8 cellular contexts compared by ENCODE assay signal in genomic region chr22:21947040-21948014, GRCh38. TPM values are rescaled to one million over a fixed set of nuclear protein-coding genes. Genes with fewer than 3 reads are reported as not detected.
DNase-seq lines count a peak whose midpoint lies in the region; ATAC-seq and TF ChIP-seq lines count a peak whose summit lies in the region.

No MANE protein-coding gene starts in this region.

- H3K4me2 ChIP-seq in GM23248 (ENCODE audit: unreplicated experiment) (peak overlapping the region; percentile 48), SK-N-SH (peak overlapping the region; percentile 36)

- H3K4me1 ChIP-seq in GM23248 (ENCODE audit: insufficient read depth) (peaks cover 20% of the 10 kb centered on the region), SK-N-SH (ENCODE audit: control insufficient read depth in 1 of 2, insufficient read depth in 2 of 2, low read depth in 1 of 2, low read length in 1 of 2) (peaks cover 26 to 34% of the 10 kb centered on the region in 2 experiments; a peak in 3 of 4 replicates), stomach (peaks cover 17 to 85% (median 62%) of the 10 kb centered on the region in 4 donors), ovary (ENCODE audit: insufficient read depth) (peaks cover 4% of the 10 kb centered on the region)

- H3K79me2 ChIP-seq in GM23248 (ENCODE audit: insufficient read depth) (peaks cover 67% of the 10 kb centered on the region), SK-N-SH (ENCODE audit: insufficient read depth) (peaks cover 58% of the 10 kb centered on the region)

- DNase-seq in GM23248 = peak; percentile 75
- DNase-seq in SK-N-SH = peak; percentile 57
- DNase-seq in fibroblast of the conjunctiva (ENCODE audit: low read depth) = peak; percentile 17
- DNase-seq in stomach = no peak
- DNase-seq in ovary = no peak
- DNase-seq in stimulated activated CD4-positive, alpha-beta T cell treated with anti-CD3 and anti-CD28 coated beads, Interleukin-4, amount 100 ng/mL, for 24 hours = no peak

- no peak for TF ChIP-seq EP300 in SK-N-SH (IDR thresholded peaks at IDR 0.05; ENCODE audit: borderline replicate concordance in 1 of 2, low read depth in 1 of 2, low read length in 1 of 2)
- no peak for TF ChIP-seq EP300 in stomach (IDR thresholded peaks at IDR 0.05)
- TF ChIP-seq EP300 in ovary (IDR thresholded peaks at IDR 0.05) = no peak

- TF ChIP-seq CTCF in SK-N-SH (IDR thresholded peaks at IDR 0.05) (peak; percentile 56), stomach (IDR thresholded peaks at IDR 0.05) (peak in 3 of 7 experiments; percentile 37 to 51 (median 37)), ovary (IDR thresholded peaks at IDR 0.05) (peak in 1 of 3 donors; percentile 31)

- peak; percentile 42 for TF ChIP-seq RAD21 in SK-N-SH (IDR thresholded peaks at IDR 0.05; ENCODE audit: low read length)

- in situ Hi-C loops in GM23248 (cut with MboI) = no loop called here

- intact Hi-C loops in stomach (cut with DNase I; ENCODE audit: low total_unique reads) (no loop called here), ovary (cut with DNase I) (no loop called here)

- H3K9me2 ChIP-seq in GM23248 (ENCODE audit: insufficient read depth) (no peaks in the 10 kb centered on the region), SK-N-SH (no peaks in the 10 kb centered on the region)

- CTCF ChIA-PET in SK-N-SH (lab: Yijun Ruan, JAX) = interaction anchor here (0.5 to 9.7 kb wide), 3 partner anchors 9 to 71 kb away, joined by 3 to 173 read pairs (median 3); no protein-coding TSS in a partner anchor

- POLR2A ChIA-PET in SK-N-SH (lab: Yijun Ruan, JAX) = no interaction called here

- peaks cover 4% of the 10 kb centered on the region; the same call in 1 of the 2 replicates for H3K36me3 ChIP-seq in GM23248 (ENCODE audit: low read depth)
- H3K36me3 ChIP-seq in SK-N-SH (replicated peaks in 1 of 2; ENCODE audit: control insufficient read depth in 1 of 2, insufficient read depth in 2 of 2, low read length in 1 of 2) = peaks cover 9 to 20% of the 10 kb centered on the region in 2 experiments
- H3K36me3 ChIP-seq in stomach = peaks cover 8 to 29% (median 22%) of the 10 kb centered on the region in 4 donors
- no peaks in the 10 kb centered on the region for H3K36me3 ChIP-seq in ovary

- H3K27ac ChIP-seq in GM23248 = peak overlapping the region; percentile 81
- H3K27ac ChIP-seq in SK-N-SH (ENCODE audit: low read depth in 2 of 2, low read length in 1 of 2) = peak overlapping the region in 1 of 2 experiments; percentile 66; a peak in 2 of 4 replicates
- H3K27ac ChIP-seq in stomach = peak overlapping the region; percentile 45 to 80 (median 74)
- H3K27ac ChIP-seq in ovary = no peak overlapping the region

- H3K27me3 ChIP-seq in GM23248 (replicated peaks; ENCODE audit: insufficient read depth) = no peaks in the 10 kb centered on the region
- H3K27me3 ChIP-seq in SK-N-SH (ENCODE audit: insufficient read depth) = no peaks in the 10 kb centered on the region
- no peaks in the 10 kb centered on the region for H3K27me3 ChIP-seq in stomach
- H3K27me3 ChIP-seq in ovary = no peaks in the 10 kb centered on the region

- H3K4me3 ChIP-seq in GM23248 = no peak overlapping the region; the same call in 1 of the 2 replicates
- no peak overlapping the region for H3K4me3 ChIP-seq in SK-N-SH (ENCODE audit: low read depth in 2 of 2, low read length in 1 of 2)
- H3K4me3 ChIP-seq in stomach = no peak overlapping the region
- no peak overlapping the region for H3K4me3 ChIP-seq in ovary

- ATAC-seq in HG02970 (IDR thresholded peaks at IDR 0.05; ENCODE audit: low FRiP score, unreplicated experiment) (no peak), GM21528 (IDR thresholded peaks at IDR 0.05; ENCODE audit: low FRiP score, unreplicated experiment) (no peak)

- 58% methylated on average over 16 of the region's 16 CpGs for WGBS in GM23248 (ENCODE audit: low coverage in 1 of 2, low lambda C conversion rate in 2 of 2, missing lambda C conversion rate in 2 of 2), 2 experiments
- WGBS in SK-N-SH (ENCODE audit: low lambda C conversion rate) = 81% methylated on average over 16 of the region's 16 CpGs
- 62 to 69% (median 65%) methylated on average over 16 of the region's 16 CpGs for WGBS in stomach, 5 donors
- 59 to 76% (median 73%) methylated on average over 16 of the region's 16 CpGs for WGBS in ovary, 3 donors

- peaks cover 25% of the 10 kb centered on the region for H3F3A ChIP-seq in GM23248 (ENCODE audit: insufficient read depth)
- peaks cover 17% of the 10 kb centered on the region for H3F3A ChIP-seq in SK-N-SH (replicated peaks; ENCODE audit: insufficient read depth)

- H4K20me1 ChIP-seq in GM23248 (ENCODE audit: insufficient read depth) (no peaks in the 10 kb centered on the region), SK-N-SH (ENCODE audit: insufficient read depth) (no peaks in the 10 kb centered on the region)

- H2AFZ ChIP-seq in GM23248 (peak overlapping the region; percentile 76), SK-N-SH (ENCODE audit: low read depth) (no peak overlapping the region)

- TF ChIP-seq POLR2A in stomach (IDR thresholded peaks at IDR 0.05) = no peak
- TF ChIP-seq POLR2A in ovary (IDR thresholded peaks at IDR 0.05) = no peak

- H3K9me3 ChIP-seq in GM23248 (ENCODE audit: low read depth) (no peaks in the 10 kb centered on the region), SK-N-SH (no peaks in the 10 kb centered on the region), stomach (no peaks in the 10 kb centered on the region), ovary (no peaks in the 10 kb centered on the region)

- H3K9ac ChIP-seq in GM23248 (peak overlapping the region; percentile 61), SK-N-SH (peak overlapping the region; percentile 29; the same call in 1 of the 2 replicates)

TF ChIP-seq in SK-N-SH, 30 proteins besides CTCF, POLR2A, EP300 and RAD21:
- TF ChIP-seq USF2 (IDR thresholded peaks at IDR 0.05; ENCODE audit: borderline replicate concordance, low read depth, low read length) = no peak
- no peak for TF ChIP-seq MAX (IDR thresholded peaks at IDR 0.05; ENCODE audit: low read depth)
- no peak for TF ChIP-seq RFX5 (IDR thresholded peaks at IDR 0.05; ENCODE audit: low read length)
- TF ChIP-seq FOXJ3 (CRISPR knock-in tag; IDR thresholded peaks at IDR 0.05) = no peak
- no peak for TF ChIP-seq YY1 (IDR thresholded peaks at IDR 0.05; ENCODE audit: low read depth)
- TF ChIP-seq SMC3 (IDR thresholded peaks at IDR 0.05; ENCODE audit: low read depth, low read length) = no peak
- no peak for TF ChIP-seq TCF12 (IDR thresholded peaks at IDR 0.05)
- no peak for TF ChIP-seq MXI1 (IDR thresholded peaks at IDR 0.05; ENCODE audit: low read depth, low read length)
- no peak for TF ChIP-seq FOXM1 (IDR thresholded peaks at IDR 0.05; ENCODE audit: low read depth)
- TF ChIP-seq CHD2 (IDR thresholded peaks at IDR 0.05; ENCODE audit: low read length, partially characterized antibody) = no peak
- no peak for TF ChIP-seq MEF2A (IDR thresholded peaks at IDR 0.05; ENCODE audit: borderline replicate concordance, low read depth)
- no peak for TF ChIP-seq TAF1 (IDR thresholded peaks at IDR 0.05; ENCODE audit: borderline replicate concordance, low read depth, low read length)
- TF ChIP-seq EZH2phosphoT487 (IDR thresholded peaks at IDR 0.05; ENCODE audit: borderline replicate concordance, low read depth) = no peak
- TF ChIP-seq ELF1 (IDR thresholded peaks at IDR 0.05) = no peak
- no peak for TF ChIP-seq RCOR1 (IDR thresholded peaks at IDR 0.05; ENCODE audit: low read length)
- no peak for TF ChIP-seq JUND (IDR thresholded peaks at IDR 0.05)
- TF ChIP-seq POLR2AphosphoS5 (IDR thresholded peaks at IDR 0.05; ENCODE audit: low read depth, low read length) = no peak
- TF ChIP-seq GATA2 (CRISPR knock-in tag; IDR thresholded peaks at IDR 0.05) = no peak

RNA-seq across cellular contexts. Expression of gene PPM1F, which starts 5.3 kb away (rescaled TPM):
- total RNA-seq in GM23248 (2014; rRNA removed; shearing (Covaris generic)) = 37.8 and 41.6 TPM in 2 replicates
- polyA plus RNA-seq in GM23248 (2016; fragmentation: Nextera tagmentation; extraction: Ambion mirVana) (15.1 and 17.6 TPM in 2 replicates), SK-N-SH (2012; rRNA removed) (29.6 and 33.8 TPM in 2 replicates), stomach (1 to 10 TPM; 6.7 to 9.9 (median 8.1) TPM), ovary (10 to 100 TPM in 1 of 2 donors, 1 to 10 TPM in 1; 9.9 to 17.8 TPM)
- polyA plus RNA-seq in SK-N-SH (2012; cell fraction: cytosol; rRNA removed) = 16.4 and 24.2 TPM in 2 replicates
- polyA plus RNA-seq in SK-N-SH (2012; cell fraction: nucleus; rRNA removed) = 42.7 and 51.1 TPM in 2 replicates
- total RNA-seq in stomach (100 to 1,000 TPM in 1 of 5 donors, 10 to 100 TPM in 4; 12.6 to 285 (median 22.3) TPM), ovary (10 to 100 TPM in 6 of 7 donors, 1 to 10 TPM in 1; 9.8 to 33.0 (median 22.7) TPM)

RNA-seq across cellular contexts. Expression of gene TOP3B, which starts 35.3 kb away (rescaled TPM):
- 9.2 and 16.0 TPM in 2 replicates for total RNA-seq in GM23248 (2014; rRNA removed; shearing (Covaris generic))
- 11.6 and 12.9 TPM in 2 replicates for polyA plus RNA-seq in GM23248 (2016; fragmentation: Nextera tagmentation; extraction: Ambion mirVana)
- polyA plus RNA-seq in SK-N-SH (2012; rRNA removed) = 14.4 and 17.4 TPM in 2 replicates
- polyA plus RNA-seq in SK-N-SH (2012; cell fraction: cytosol; rRNA removed) = 5.6 and 9.3 TPM in 2 replicates
- 81.6 and 88.5 TPM in 2 replicates for polyA plus RNA-seq in SK-N-SH (2012; cell fraction: nucleus; rRNA removed)
- 100 to 1,000 TPM in 1 of 5 donors, 10 to 100 TPM in 4; 25.0 to 509 (median 38.5) TPM for total RNA-seq in stomach
- polyA plus RNA-seq in stomach = 10 to 100 TPM in 1 of 3 donors, 1 to 10 TPM in 2; 3.8 to 13.8 (median 5.9) TPM
- total RNA-seq in ovary = 10 to 100 TPM; 17.3 to 31.5 (median 25.2) TPM
- 10 to 100 TPM in 1 of 2 donors, 1 to 10 TPM in 1; 9.1 to 17.4 TPM for polyA plus RNA-seq in ovary

Comparison
In these comparisons a context has a peak if more than half of its experiments do, and no peak if none do; other contexts are left out.
1. DNase-seq: peak in GM23248 (single experiment), SK-N-SH (single experiment) and fibroblast of the conjunctiva (single experiment); none in stomach (single experiment), ovary (0 of 5) and stimulated activated CD4-positive, alpha-beta T cell treated with anti-CD3 and anti-CD28 coated beads, Interleukin-4, amount 100 ng/mL, for 24 hours (single experiment).
2. H3K27ac ChIP-seq: peak in GM23248 (single experiment) and stomach (5 of 5); none in ovary (0 of 2).